14 cellular contexts compared by ENCODE assay signal in the genomic region with DNA sequence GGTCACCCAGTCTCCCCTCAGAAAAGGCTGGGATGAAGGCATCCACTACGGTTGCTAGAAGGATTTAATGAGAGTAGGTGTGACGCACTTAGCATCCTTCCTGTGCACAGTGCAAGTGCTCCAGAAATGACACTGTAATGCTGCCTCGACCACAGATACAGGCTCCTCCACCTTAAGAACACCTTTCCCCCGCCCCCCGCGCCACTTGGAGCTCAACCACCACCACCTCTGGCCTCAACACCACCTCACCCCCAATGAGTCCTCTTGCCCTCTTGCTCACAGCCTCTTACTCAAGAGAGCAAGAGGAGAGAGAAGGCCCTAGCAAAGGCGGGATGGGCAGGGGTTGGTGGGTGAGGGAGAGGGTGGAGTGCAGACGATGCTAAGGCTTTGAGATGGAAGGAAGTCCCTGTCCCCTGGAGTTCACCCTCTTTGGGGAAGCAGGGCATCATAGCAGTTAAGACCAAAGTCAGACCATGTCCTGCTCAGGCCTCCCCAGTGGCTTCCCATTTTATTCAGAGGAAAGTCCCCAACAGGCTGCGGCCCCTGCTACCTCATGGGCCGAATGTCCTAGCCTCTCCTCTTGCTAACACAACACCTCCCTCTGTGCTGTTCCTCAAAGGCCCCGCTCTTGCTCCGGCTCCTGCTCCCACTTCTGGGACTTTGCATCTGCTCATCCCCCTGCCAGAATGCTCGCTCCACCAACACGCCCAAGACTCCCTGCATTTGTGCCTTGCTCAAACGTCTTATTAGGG. TPM values are rescaled to one million over a fixed set of nuclear protein-coding genes. Genes with fewer than 3 reads are reported as not detected.
DNase-seq lines count a peak whose midpoint lies in the region; ATAC-seq and TF ChIP-seq lines count a peak whose summit lies in the region.
"Had no signal": no experiment of that assay in that cellular context is flagged by ENCODE, and none has a peak within 500 bp of the region (broad histone marks: within the 10 kb centered on the region; RNA-seq: fewer than 3 reads in every experiment).

No MANE protein-coding gene starts in this region.

- H3K4me3 ChIP-seq in vagina: no peak overlapping the region
- H3K4me3 ChIP-seq: cardiac muscle cell had no signal

- H3K9me3 Mint-ChIP-seq in activated naive CD4-positive, alpha-beta T cell treated with anti-CD3 and anti-CD28 coated beads, Interleukin-2, amount 10 ng/mL, durations not matched to agents 7 days and 5 days: no peaks in the 10 kb centered on the region
- no peaks in the 10 kb centered on the region for H3K9me3 Mint-ChIP-seq in activated CD8-positive, alpha-beta T cell treated with anti-CD3 and anti-CD28 coated beads for 36 hours
- H3K9me3 Mint-ChIP-seq in effector memory CD8-positive, alpha-beta T cell: no peaks in the 10 kb centered on the region
- H3K9me3 Mint-ChIP-seq: endodermal cell had no signal

- POLR2A ChIA-PET in activated CD8-positive, alpha-beta T cell treated with anti-CD3 and anti-CD28 coated beads for 36 hours (lab: Charles Lee): interaction anchor here (1.2 kb wide), 1 partner anchor 8 kb away, joined by 3 read pairs; a partner anchor contains a TSS

- peaks cover 31% of the 10 kb centered on the region for H3K4me1 ChIP-seq in vagina

- peak; percentile 77 for ATAC-seq in activated CD8-positive, alpha-beta T cell treated with anti-CD3 and anti-CD28 coated beads for 36 hours
- peak; percentile 90 for ATAC-seq in effector memory CD8-positive, alpha-beta T cell (replicated peaks)
- no peak for ATAC-seq in omental fat pad (ENCODE audit: low FRiP score)

- no peak for DNase-seq in activated naive CD4-positive, alpha-beta T cell treated with anti-CD3 and anti-CD28 coated beads, Interleukin-2, amount 10 ng/mL, durations not matched to agents 7 days and 5 days
- no peak for DNase-seq in activated naive CD4-positive, alpha-beta T cell treated with anti-CD3 and anti-CD28 coated beads, Interleukin-2, amount 50 U/mL, for 16 hours
- DNase-seq in activated CD8-positive, alpha-beta T cell treated with anti-CD3 and anti-CD28 coated beads for 36 hours: peak; percentile 70
- peak; percentile 40 to 47 (median 42) for DNase-seq in effector memory CD8-positive, alpha-beta T cell
- DNase-seq in vagina (ENCODE audit: extremely low spot score in 2 of 2): no peak
- no peak for DNase-seq in midbrain (lab: John Stamatoyannopoulos, UW)
- no peak for DNase-seq in putamen (ENCODE audit: low spot score)
- no peak for DNase-seq in omental fat pad (ENCODE audit: low spot score)
- DNase-seq: activated CD4-positive, CD25-positive, alpha-beta regulatory T cell treated with anti-CD3 and anti-CD28 coated beads, Interleukin-2, amount 50 U/mL, for 72 hours; endodermal cell; NCI-H2029; NCI-H748 treated with DMSO at 0.1 percent for 48 hours; retina had no signal

- H3K9me3 ChIP-seq in vagina: no peaks in the 10 kb centered on the region

- no peaks in the 10 kb centered on the region for H3K27me3 ChIP-seq in vagina
- H3K27me3 ChIP-seq: cardiac muscle cell had no signal

- no peak for TF ChIP-seq CTCF in activated CD8-positive, alpha-beta T cell treated with anti-CD3 and anti-CD28 coated beads for 36 hours (IDR thresholded peaks at IDR 0.05)
- TF ChIP-seq CTCF in vagina (IDR thresholded peaks at IDR 0.05) (no peak), omental fat pad (IDR thresholded peaks at IDR 0.05) (no peak)

- peaks cover 34% of the 10 kb centered on the region for H3K4me1 Mint-ChIP-seq in activated naive CD4-positive, alpha-beta T cell treated with anti-CD3 and anti-CD28 coated beads, Interleukin-2, amount 10 ng/mL, durations not matched to agents 7 days and 5 days
- H3K4me1 Mint-ChIP-seq in activated CD8-positive, alpha-beta T cell treated with anti-CD3 and anti-CD28 coated beads for 36 hours (ENCODE audit: low read depth): peaks cover 56% of the 10 kb centered on the region
- H3K4me1 Mint-ChIP-seq in effector memory CD8-positive, alpha-beta T cell (ENCODE audit: low read depth in 2 of 2): peaks cover 40 to 49% of the 10 kb centered on the region in 2 donors
- H3K4me1 Mint-ChIP-seq: endodermal cell had no signal

- no peak for TF ChIP-seq POLR2A in vagina (IDR thresholded peaks at IDR 0.05)

- peaks cover 0 to 52% of the 10 kb centered on the region in 2 donors for H3K36me3 ChIP-seq in vagina
- H3K36me3 ChIP-seq: cardiac muscle cell had no signal

- H3K27ac Mint-ChIP-seq in activated naive CD4-positive, alpha-beta T cell treated with anti-CD3 and anti-CD28 coated beads, Interleukin-2, amount 10 ng/mL, durations not matched to agents 7 days and 5 days: peak overlapping the region; percentile 42
- H3K27ac Mint-ChIP-seq in activated CD8-positive, alpha-beta T cell treated with anti-CD3 and anti-CD28 coated beads for 36 hours: peak overlapping the region; percentile 62
- peak overlapping the region; percentile 78 to 88 for H3K27ac Mint-ChIP-seq in effector memory CD8-positive, alpha-beta T cell
- H3K27ac Mint-ChIP-seq: endodermal cell had no signal

- intact Hi-C loops in activated CD8-positive, alpha-beta T cell treated with anti-CD3 and anti-CD28 coated beads for 36 hours (cut with micrococcal nuclease): loop anchor here (10.0 kb wide), 1 partner anchor 1351 kb away; no protein-coding TSS in a partner anchor
- intact Hi-C loops in vagina (cut with DNase I): no loop called here

- H3K27ac ChIP-seq in vagina: peak overlapping the region; percentile 54
- H3K27ac ChIP-seq: cardiac muscle cell had no signal

- H3K27me3 Mint-ChIP-seq in activated naive CD4-positive, alpha-beta T cell treated with anti-CD3 and anti-CD28 coated beads, Interleukin-2, amount 10 ng/mL, durations not matched to agents 7 days and 5 days: no peaks in the 10 kb centered on the region
- no peaks in the 10 kb centered on the region for H3K27me3 Mint-ChIP-seq in activated CD8-positive, alpha-beta T cell treated with anti-CD3 and anti-CD28 coated beads for 36 hours
- H3K27me3 Mint-ChIP-seq in effector memory CD8-positive, alpha-beta T cell: no peaks in the 10 kb centered on the region

- no peak overlapping the region for H3K4me3 Mint-ChIP-seq in activated naive CD4-positive, alpha-beta T cell treated with anti-CD3 and anti-CD28 coated beads, Interleukin-2, amount 10 ng/mL, durations not matched to agents 7 days and 5 days
- H3K4me3 Mint-ChIP-seq in activated CD8-positive, alpha-beta T cell treated with anti-CD3 and anti-CD28 coated beads for 36 hours: no peak overlapping the region
- peak overlapping the region; percentile 1 to 49 for H3K4me3 Mint-ChIP-seq in effector memory CD8-positive, alpha-beta T cell
- H3K4me3 Mint-ChIP-seq: endodermal cell had no signal

- peaks cover 64% of the 10 kb centered on the region for H3K36me3 Mint-ChIP-seq in activated naive CD4-positive, alpha-beta T cell treated with anti-CD3 and anti-CD28 coated beads, Interleukin-2, amount 10 ng/mL, durations not matched to agents 7 days and 5 days
- H3K36me3 Mint-ChIP-seq in activated CD8-positive, alpha-beta T cell treated with anti-CD3 and anti-CD28 coated beads for 36 hours (ENCODE audit: low read depth): peaks cover 60% of the 10 kb centered on the region
- peaks cover 26% of the 10 kb centered on the region for H3K36me3 Mint-ChIP-seq in effector memory CD8-positive, alpha-beta T cell (ENCODE audit: insufficient read depth)

- CTCF ChIA-PET in activated naive CD4-positive, alpha-beta T cell treated with anti-CD3 and anti-CD28 coated beads, Interleukin-2, amount 10 ng/mL, durations not matched to agents 7 days and 5 days (lab: Charles Lee): interaction anchor here (1.0 to 1.1 kb wide), 2 partner anchors 18 to 40 kb away, joined by 3 read pairs; no protein-coding TSS in a partner anchor
- CTCF ChIA-PET in activated CD8-positive, alpha-beta T cell treated with anti-CD3 and anti-CD28 coated beads for 36 hours (lab: Charles Lee): no interaction called here

RNA-seq across cellular contexts. Expression of a gene that starts 8.3 kb away (rescaled TPM):
- 1 to 10 TPM; 6.7 to 6.9 TPM for total RNA-seq in activated CD8-positive, alpha-beta T cell treated with anti-CD3 and anti-CD28 coated beads for 36 hours
- total RNA-seq in vagina (28.0 TPM), omental fat pad (1 to 10 TPM; 2.7 to 8.0 (median 5.0) TPM)

RNA-seq across cellular contexts. Expression of a gene that starts 58.4 kb away (rescaled TPM):
- total RNA-seq in activated CD8-positive, alpha-beta T cell treated with anti-CD3 and anti-CD28 coated beads for 36 hours: not detected
- total RNA-seq in vagina (2.7 TPM), omental fat pad (under 1 TPM in 1 of 4 donors, not detected in 3; 0.32 TPM)
- total RNA-seq: endodermal cell had no signal

Comparison
In these comparisons a context has a peak if more than half of its experiments do, and no peak if none do; other contexts are left out.
1. DNase-seq: peak in activated CD8-positive, alpha-beta T cell treated with anti-CD3 and anti-CD28 coated beads for 36 hours (single experiment) and effector memory CD8-positive, alpha-beta T cell (3 of 3); none in activated naive CD4-positive, alpha-beta T cell treated with anti-CD3 and anti-CD28 coated beads, Interleukin-2, amount 10 ng/mL, durations not matched to agents 7 days and 5 days (single experiment), activated naive CD4-positive, alpha-beta T cell treated with anti-CD3 and anti-CD28 coated beads, Interleukin-2, amount 50 U/mL, for 16 hours (single experiment), vagina (0 of 2), midbrain (single experiment), putamen (single experiment) and omental fat pad (single experiment).
2. H3K4me3 Mint-ChIP-seq: peak in effector memory CD8-positive, alpha-beta T cell (2 of 2); none in activated naive CD4-positive, alpha-beta T cell treated with anti-CD3 and anti-CD28 coated beads, Interleukin-2, amount 10 ng/mL, durations not matched to agents 7 days and 5 days (single experiment) and activated CD8-positive, alpha-beta T cell treated with anti-CD3 and anti-CD28 coated beads for 36 hours (single experiment).
3. Peak in every context shown above with its lines, with median percentiles within 50 percentile points of each other: H3K27ac Mint-ChIP-seq.